Comparison of ENCODE assay signal across 9 cellular contexts in genomic region chr10:89122431-89123066, GRCh38.
DNase-seq lines count a peak whose midpoint lies in the region; ATAC-seq and TF ChIP-seq lines count a peak whose summit lies in the region.
"Had no signal": no experiment of that assay in that cellular context is flagged by ENCODE, and none has a peak within 500 bp of the region (broad histone marks: within the 10 kb centered on the region; RNA-seq: fewer than 3 reads in every experiment).

No MANE protein-coding gene starts in this region.

- peaks cover 13% of the 10 kb centered on the region for H3K4me1 ChIP-seq in osteoblast (ENCODE audit: insufficient read depth, low read length)
- no peaks in the 10 kb centered on the region for H3K4me1 ChIP-seq in aorta (ENCODE audit: control insufficient read depth in 1 of 2, insufficient read depth in 2 of 2, low read length in 2 of 2)

- H4K20me1 ChIP-seq in osteoblast (ENCODE audit: insufficient read depth, low read length) = no peaks in the 10 kb centered on the region

- intact Hi-C loops in aorta (cut with DNase I) = no loop called here

- no peak for TF ChIP-seq POLR2A in NB4 (IDR thresholded peaks at IDR 0.05; ENCODE audit: extremely low read depth, insufficient read length)

- H3K36me3 ChIP-seq in osteoblast (ENCODE audit: insufficient read depth, low read length) (no peaks in the 10 kb centered on the region), aorta (ENCODE audit: control insufficient read depth in 1 of 2, insufficient read depth in 2 of 2, low read length in 1 of 2) (no peaks in the 10 kb centered on the region)

- 66% methylated on average over 4 of the region's 4 CpGs for WGBS in aorta, 2 donors

- H3K9me3 ChIP-seq in osteoblast (ENCODE audit: low read depth, low read length) = no peaks in the 10 kb centered on the region
- H3K9me3 ChIP-seq in aorta (ENCODE audit: control insufficient read depth, low read length) = no peaks in the 10 kb centered on the region

- H2AFZ ChIP-seq in osteoblast (ENCODE audit: low read length) = peak overlapping the region; percentile 53

- no peak for TF ChIP-seq CTCF in NB4 (IDR thresholded peaks at IDR 0.05; ENCODE audit: low read depth, low read length)
- no peak for TF ChIP-seq CTCF in osteoblast (IDR thresholded peaks at IDR 0.05; ENCODE audit: extremely low read depth, low read depth, low read length)

- H3K79me2 ChIP-seq in osteoblast (ENCODE audit: insufficient read depth, low read length) = no peaks in the 10 kb centered on the region

- peak; percentile 17 for DNase-seq in EH (ENCODE audit: low read depth)
- peak; percentile 36 for DNase-seq in NB4 (ENCODE audit: low read depth)
- DNase-seq in osteoblast (ENCODE audit: insufficient read length, low spot score, missing footprints) = no peak
- no peak for DNase-seq in NCI-H345 (lab: John Stamatoyannopoulos, UW)
- DNase-seq in aorta = no peak
- DNase-seq: activated T-cell treated with anti-CD3 and anti-CD28 coated beads, Interleukin-2, amount 50 U/mL, for 24 hours had no signal

- ATAC-seq in esophagus mucosa (peak; percentile 80), aorta (ENCODE audit: low FRiP score) (no peak), HG03159 (IDR thresholded peaks at IDR 0.05; ENCODE audit: unreplicated experiment) (no peak), GM21447 (IDR thresholded peaks at IDR 0.05; ENCODE audit: unreplicated experiment) (no peak)

- H3K27ac ChIP-seq in osteoblast (ENCODE audit: low read depth, low read length) (no peak overlapping the region), aorta (ENCODE audit: low read depth in 1 of 2, low read length in 2 of 2) (no peak overlapping the region)

- no peak overlapping the region for H3K4me3 ChIP-seq in NB4 (ENCODE audit: low read depth, low read length)
- no peak overlapping the region for H3K4me3 ChIP-seq in osteoblast (ENCODE audit: insufficient read depth, low read length)
- no peak overlapping the region for H3K4me3 ChIP-seq in aorta (ENCODE audit: low read length in 2 of 2)

- no peak overlapping the region for H3K4me2 ChIP-seq in osteoblast (ENCODE audit: insufficient read depth, low read length)

- H3K27me3 ChIP-seq in osteoblast (ENCODE audit: insufficient read depth, low read length) (no peaks in the 10 kb centered on the region), aorta (ENCODE audit: control insufficient read depth in 1 of 2, insufficient read depth in 2 of 2, low read length in 1 of 2) (peaks cover 0 to 2% of the 10 kb centered on the region in 2 donors)

Comparison
In these comparisons a context has a peak if more than half of its experiments do, and no peak if none do; other contexts are left out.
1. DNase-seq: peak in EH (single experiment) and NB4 (single experiment); none in osteoblast (single experiment), NCI-H345 (single experiment) and aorta (0 of 2).